ENCODE assay signal across 3 cellular contexts in genomic region chr1:83887483-83887882, GRCh38.
"Had no signal": no experiment of that assay in that cellular context is flagged by ENCODE, and none has a peak within 500 bp of the region (broad histone marks: within the 10 kb centered on the region; RNA-seq: fewer than 3 reads in every experiment).

No MANE protein-coding gene starts in this region.

- ATAC-seq: GM12878 had no signal

- DNase-seq: GDM1, GF-D8 had no signal

- H3K4me3 ChIP-seq: GM12878 had no signal
